13 cellular contexts compared by ENCODE assay signal in genomic region chr9:128885798-128886197, GRCh38. TPM values are rescaled to one million over a fixed set of nuclear protein-coding genes. Genes with fewer than 3 reads are reported as not detected.
DNase-seq lines count a peak whose midpoint lies in the region; ATAC-seq and TF ChIP-seq lines count a peak whose summit lies in the region.
"Had no signal": no experiment of that assay in that cellular context is flagged by ENCODE, and none has a peak within 500 bp of the region (broad histone marks: within the 10 kb centered on the region; RNA-seq: fewer than 3 reads in every experiment).

No MANE protein-coding gene starts in this region.

- peaks cover 25% of the 10 kb centered on the region for H3K4me1 ChIP-seq in CD8-positive, alpha-beta memory T cell (ENCODE audit: insufficient read depth, low read length)
- peaks cover 34% of the 10 kb centered on the region for H3K4me1 ChIP-seq in NT2/D1 (ENCODE audit: insufficient read depth, insufficient read length)
- peaks cover 0 to 86% (median 39%) of the 10 kb centered on the region in 3 donors for H3K4me1 ChIP-seq in gastroesophageal sphincter
- peaks cover 25% of the 10 kb centered on the region for H3K4me1 ChIP-seq in rectal smooth muscle tissue (ENCODE audit: control insufficient read depth, insufficient read depth, low read length)

- ATAC-seq in gastroesophageal sphincter: no peak
- ATAC-seq in stimulated activated naive CD8-positive, alpha-beta T cell treated with anti-CD3 and anti-CD28 coated beads, Interleukin-15, Interleukin-2, amounts not matched to agents 100 U/mL and 50 U/mL, for 24 hours: no peak
- ATAC-seq: activated CD8-positive, alpha-beta memory T cell treated with anti-CD3 and anti-CD28 coated beads, Interleukin-2, amount 10 ng/mL, durations not matched to agents 7 days and 5 days; body of pancreas had no signal

- POLR2A ChIA-PET in CD8-positive, alpha-beta memory T cell (lab: Charles Lee): no interaction called here

- no peaks in the 10 kb centered on the region for H3K27me3 ChIP-seq in CD8-positive, alpha-beta memory T cell (ENCODE audit: insufficient read depth, low read length, poor library complexity, severe bottlenecking)
- H3K27me3 ChIP-seq in NT2/D1 (ENCODE audit: insufficient read depth, insufficient read length) (no peaks in the 10 kb centered on the region), gastroesophageal sphincter (no peaks in the 10 kb centered on the region), rectal smooth muscle tissue (ENCODE audit: control insufficient read depth, insufficient read depth, low read length) (no peaks in the 10 kb centered on the region)
- H3K27me3 ChIP-seq: body of pancreas had no signal

- WGBS in gastroesophageal sphincter (ENCODE audit: low coverage in 1 of 2), 2 donors: 73 to 85% methylated on average over 8 to 13 of the region's 15 CpGs

- no peak overlapping the region for H3K4me3 ChIP-seq in CD8-positive, alpha-beta memory T cell (ENCODE audit: low read length)
- H3K4me3 ChIP-seq in NT2/D1 (ENCODE audit: insufficient read length, low read depth) (no peak overlapping the region), gastroesophageal sphincter (no peak overlapping the region), rectal smooth muscle tissue (ENCODE audit: low read length) (no peak overlapping the region)
- H3K4me3 ChIP-seq: body of pancreas had no signal

- H3K36me3 ChIP-seq in CD8-positive, alpha-beta memory T cell (ENCODE audit: insufficient read depth, low read length): peaks cover 4% of the 10 kb centered on the region
- H3K36me3 ChIP-seq in NT2/D1 (ENCODE audit: insufficient read depth, insufficient read length, low read length) (peaks cover 61% of the 10 kb centered on the region), gastroesophageal sphincter (peaks cover 0 to 58% of the 10 kb centered on the region in 2 donors), rectal smooth muscle tissue (ENCODE audit: control insufficient read depth, insufficient read depth, low read length) (peaks cover 17% of the 10 kb centered on the region)

- no peaks in the 10 kb centered on the region for H3K9me3 ChIP-seq in CD8-positive, alpha-beta memory T cell (ENCODE audit: low read length)
- H3K9me3 ChIP-seq in NT2/D1 (ENCODE audit: insufficient read depth, low read length) (no peaks in the 10 kb centered on the region), gastroesophageal sphincter (no peaks in the 10 kb centered on the region)
- H3K9me3 ChIP-seq: body of pancreas, Caco-2 had no signal

- peak overlapping the region; percentile 44 for H3K9ac ChIP-seq in NT2/D1 (ENCODE audit: insufficient read length, low read depth)
- H3K9ac ChIP-seq in rectal smooth muscle tissue (ENCODE audit: low read length): no peak overlapping the region

- no peak overlapping the region for H3K27ac ChIP-seq in CD8-positive, alpha-beta memory T cell (ENCODE audit: low read depth, low read length)
- H3K27ac ChIP-seq in gastroesophageal sphincter: peak overlapping the region in 3 of 4 donors; percentile 33 to 97 (median 97)
- peak overlapping the region; percentile 62 for H3K27ac ChIP-seq in rectal smooth muscle tissue (ENCODE audit: low read depth, low read length)
- H3K27ac ChIP-seq: HL-60 had no signal

- peaks cover 0 to 65% (median 15%) of the 10 kb centered on the region in 3 donors for H3K36me3 Mint-ChIP-seq in CD8-positive, alpha-beta memory T cell

- DNase-seq in CD8-positive, alpha-beta memory T cell: no peak
- DNase-seq in NT2/D1 (ENCODE audit: low read depth, low spot score): no peak
- DNase-seq in DMS114 treated with DMSO at 0.1 percent for 48 hours (lab: John Stamatoyannopoulos, UW; ENCODE audit: unreplicated experiment): no peak
- DNase-seq in iPS-NIHi11 (ENCODE audit: low spot score): no peak
- DNase-seq in stimulated activated naive CD8-positive, alpha-beta T cell treated with anti-CD3 and anti-CD28 coated beads, Interleukin-15, Interleukin-2, amounts not matched to agents 100 U/mL and 50 U/mL, for 24 hours: no peak
- DNase-seq: activated CD8-positive, alpha-beta memory T cell treated with anti-CD3 and anti-CD28 coated beads, Interleukin-2, amount 10 ng/mL, durations not matched to agents 7 days and 5 days; body of pancreas; Caco-2; NCI-H2227 treated with DMSO at 0.1 percent for 48 hours; T-helper 9 cell had no signal

- no peak for TF ChIP-seq EP300 in gastroesophageal sphincter (IDR thresholded peaks at IDR 0.05)

- no peaks in the 10 kb centered on the region for H3K27me3 Mint-ChIP-seq in CD8-positive, alpha-beta memory T cell
- H3K27me3 Mint-ChIP-seq: activated CD8-positive, alpha-beta memory T cell treated with anti-CD3 and anti-CD28 coated beads, Interleukin-2, amount 10 ng/mL, durations not matched to agents 7 days and 5 days had no signal

- no peak for TF ChIP-seq POLR2A in gastroesophageal sphincter (IDR thresholded peaks at IDR 0.05)

- no peaks in the 10 kb centered on the region for H3K9me3 Mint-ChIP-seq in CD8-positive, alpha-beta memory T cell

- H3K4me1 Mint-ChIP-seq in CD8-positive, alpha-beta memory T cell: peaks cover 52 to 78% (median 60%) of the 10 kb centered on the region in 3 donors

- H3K27ac Mint-ChIP-seq in CD8-positive, alpha-beta memory T cell: peak overlapping the region in 7 of 8 donors; percentile 6 to 93 (median 68)

- no peak for TF ChIP-seq CTCF in gastroesophageal sphincter (IDR thresholded peaks at IDR 0.05)

- CTCF ChIA-PET in CD8-positive, alpha-beta memory T cell (lab: Charles Lee): no interaction called here

- peak overlapping the region in 4 of 7 donors; percentile 18 to 98 (median 42) for H3K4me3 Mint-ChIP-seq in CD8-positive, alpha-beta memory T cell
- H3K4me3 Mint-ChIP-seq: activated CD8-positive, alpha-beta memory T cell treated with anti-CD3 and anti-CD28 coated beads, Interleukin-2, amount 10 ng/mL, durations not matched to agents 7 days and 5 days had no signal

RNA-seq across cellular contexts. Expression of gene LRRC8A, which starts 3.9 kb away (rescaled TPM):
- 10 to 100 TPM; 27.3 to 27.6 TPM for total RNA-seq in CD8-positive, alpha-beta memory T cell
- polyA plus RNA-seq in CD8-positive, alpha-beta memory T cell: 42.7 TPM
- total RNA-seq in gastroesophageal sphincter: 10 to 100 TPM; 38.1 to 95.1 (median 49.9) TPM

RNA-seq across cellular contexts. Expression of gene KYAT1, which starts 4.0 kb away (rescaled TPM):
- 10 to 100 TPM in 1 of 2 experiments, 1 to 10 TPM in 1; 8.9 to 10.4 TPM for total RNA-seq in CD8-positive, alpha-beta memory T cell
- polyA plus RNA-seq in CD8-positive, alpha-beta memory T cell: 8.8 TPM
- 1 to 10 TPM; 3.4 to 7.9 (median 4.8) TPM for total RNA-seq in gastroesophageal sphincter

RNA-seq across cellular contexts. Expression of gene PHYHD1, which starts 35.0 kb away (rescaled TPM):
- under 1 TPM in 1 of 2 experiments, not detected in 1; 0.20 TPM for total RNA-seq in CD8-positive, alpha-beta memory T cell
- polyA plus RNA-seq in CD8-positive, alpha-beta memory T cell: 0.64 TPM
- total RNA-seq in gastroesophageal sphincter: 10 to 100 TPM in 3 of 4 donors, 1 to 10 TPM in 1; 9.6 to 27.1 (median 25.4) TPM

RNA-seq across cellular contexts. Expression of gene SPOUT1, which starts 56.2 kb away (rescaled TPM):
- 100 to 1,000 TPM; 137 to 143 TPM for total RNA-seq in CD8-positive, alpha-beta memory T cell
- 77.3 TPM for polyA plus RNA-seq in CD8-positive, alpha-beta memory T cell
- 10 to 100 TPM in 3 of 4 donors, 1 to 10 TPM in 1; 9.6 to 26.0 (median 21.1) TPM for total RNA-seq in gastroesophageal sphincter

Comparison
In these comparisons a context has a peak if more than half of its experiments do, and no peak if none do; other contexts are left out.
1. RNA of gene PHYHD1, which starts 35.0 kb away (total RNA-seq): 9.6 to 27.1 TPM in gastroesophageal sphincter; 0.20 TPM in CD8-positive, alpha-beta memory T cell; every median in the first group is over 4 times any median in the second.